In genomic region chr7:17530741-17531417, GRCh38 we compare ENCODE assay signal across 8 cellular contexts.
DNase-seq lines count a peak whose midpoint lies in the region; ATAC-seq, FAIRE-seq and TF ChIP-seq lines count a peak whose summit lies in the region.
"Had no signal": no experiment of that assay in that cellular context is flagged by ENCODE, and none has a peak within 500 bp of the region (broad histone marks: within the 10 kb centered on the region; RNA-seq: fewer than 3 reads in every experiment).

No MANE protein-coding gene starts in this region.

- peak; percentile 38 for TF ChIP-seq CTCF in RWPE2 (IDR thresholded peaks at IDR 0.05; ENCODE audit: poor library complexity, severe bottlenecking)

- FAIRE-seq in islet of Langerhans (lab: Jason Lieb, UNC): peak; percentile 94

- H3K27ac ChIP-seq in RWPE2 (ENCODE audit: poor library complexity, severe bottlenecking): no peak overlapping the region

- H3K4me3 ChIP-seq in RWPE2 (ENCODE audit: severe bottlenecking): no peak overlapping the region
- H3K4me3 ChIP-seq: lung had no signal

- ATAC-seq in GM18505 (IDR thresholded peaks at IDR 0.05; ENCODE audit: unreplicated experiment) (peak; percentile 79), HG02610 (IDR thresholded peaks at IDR 0.05; ENCODE audit: unreplicated experiment) (peak; percentile 59), RWPE2 (ENCODE audit: low read depth) (no peak)

- H3K27me3 ChIP-seq in RWPE2 (ENCODE audit: insufficient read depth, poor library complexity, severe bottlenecking): no peaks in the 10 kb centered on the region

- DNase-seq in RWPE2 (ENCODE audit: low spot score): no peak
- DNase-seq in COR-L47 (lab: John Stamatoyannopoulos, UW): no peak
- no peak for DNase-seq in NK-92 treated with Interleukin-12 subunit alpha and Interleukin-12 subunit beta, amount 100 ng/mL, for 24 hours (lab: John Stamatoyannopoulos, UW)
- DNase-seq in globus pallidus (ENCODE audit: low spot score): no peak

- H3K36me3 ChIP-seq in RWPE2 (ENCODE audit: low read depth): no peaks in the 10 kb centered on the region

- no peaks in the 10 kb centered on the region for H3K9me3 ChIP-seq in RWPE2 (ENCODE audit: severe bottlenecking)

- H3K4me1 ChIP-seq in RWPE2 (ENCODE audit: insufficient read depth, poor library complexity, severe bottlenecking): peaks cover 26% of the 10 kb centered on the region

- no peak for TF ChIP-seq POLR2A in GM18505 (IDR thresholded peaks at IDR 0.05; ENCODE audit: borderline replicate concordance, extremely low read depth, insufficient read depth, insufficient read length)
